22 cellular contexts compared by ENCODE assay signal in the genomic region with DNA sequence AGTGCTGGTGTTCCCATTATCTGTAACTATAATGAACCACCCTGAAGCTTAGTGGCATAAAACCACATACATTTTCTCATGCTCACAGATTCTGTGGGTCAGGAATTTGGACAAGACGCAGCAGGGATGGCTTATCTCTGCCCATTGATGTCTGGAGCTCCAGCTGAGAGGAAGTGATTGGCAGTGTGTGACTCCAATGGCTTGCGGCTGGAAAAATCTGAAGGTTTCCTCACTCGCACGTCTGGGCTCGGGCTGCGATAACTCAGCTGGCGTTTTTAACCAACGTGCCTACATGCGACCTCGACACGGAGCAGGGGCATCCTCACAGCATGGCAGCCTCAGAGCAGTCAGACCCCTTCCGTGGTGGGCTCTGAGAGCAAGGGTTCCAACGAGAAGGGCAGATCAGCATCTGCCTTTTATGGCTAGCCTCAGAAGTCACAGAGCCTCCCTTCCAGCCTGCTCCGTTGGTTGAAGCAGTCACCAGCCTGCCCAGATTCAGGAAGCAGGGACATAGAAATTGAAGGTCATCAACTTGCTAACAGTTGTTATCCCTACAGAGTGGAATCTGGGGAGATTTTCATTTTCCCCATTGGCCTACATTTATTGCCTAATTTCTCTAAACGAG.
DNase-seq lines count a peak whose midpoint lies in the region; ATAC-seq and TF ChIP-seq lines count a peak whose summit lies in the region.
"Had no signal": no experiment of that assay in that cellular context is flagged by ENCODE, and none has a peak within 500 bp of the region (broad histone marks: within the 10 kb centered on the region; RNA-seq: fewer than 3 reads in every experiment).

No MANE protein-coding gene starts in this region.

- ATAC-seq in left cardiac atrium (peak; percentile 46 to 68), Right ventricle myocardium inferior (no peak), gastrocnemius medialis (no peak), GM21367 (IDR thresholded peaks at IDR 0.05; ENCODE audit: unreplicated experiment) (no peak)
- ATAC-seq: body of pancreas, HepG2, left lobe of liver had no signal

- H3K27me3 ChIP-seq in gastrocnemius medialis (no peaks in the 10 kb centered on the region), GM23248 (replicated peaks; ENCODE audit: insufficient read depth) (0 out of 2 replicates have a peak, but pooled peaks cover 6% of the 10 kb centered on the region)
- H3K27me3 ChIP-seq: body of pancreas, upper lobe of left lung had no signal

- no peaks in the 10 kb centered on the region for H3K9me2 ChIP-seq in GM23248 (ENCODE audit: insufficient read depth)

- no peaks in the 10 kb centered on the region for H3F3A ChIP-seq in GM23248 (ENCODE audit: insufficient read depth)

- intact Hi-C loops in left cardiac atrium (cut with DNase I) (no loop called here), Right ventricle myocardium inferior (cut with DNase I) (no loop called here), gastrocnemius medialis (cut with DNase I; ENCODE audit: low total_unique reads) (no loop called here)

- TF ChIP-seq POLR2A in gastrocnemius medialis (IDR thresholded peaks at IDR 0.05): no peak

- H3K4me1 ChIP-seq in gastrocnemius medialis (no peaks in the 10 kb centered on the region), GM23248 (ENCODE audit: insufficient read depth) (no peaks in the 10 kb centered on the region)
- H3K4me1 ChIP-seq: body of pancreas, upper lobe of left lung had no signal

- H3K27ac ChIP-seq in gastrocnemius medialis: no peak overlapping the region
- no peak overlapping the region for H3K27ac ChIP-seq in GM23248
- H3K27ac ChIP-seq: body of pancreas, parathyroid adenoma had no signal

- H2AFZ ChIP-seq in GM23248: no peak overlapping the region

- WGBS in GM23248 (ENCODE audit: low coverage in 1 of 2, low lambda C conversion rate in 2 of 2, missing lambda C conversion rate in 2 of 2), 2 experiments: 66 to 70% methylated on average over 14 to 15 of the region's 15 CpGs

- H3K9ac ChIP-seq in GM23248: no peak overlapping the region
- H3K9ac ChIP-seq: parathyroid adenoma had no signal

- no peak overlapping the region for H3K4me2 ChIP-seq in GM23248 (ENCODE audit: unreplicated experiment)

- H3K36me3 ChIP-seq in gastrocnemius medialis (no peaks in the 10 kb centered on the region), GM23248 (ENCODE audit: low read depth) (no peaks in the 10 kb centered on the region)
- H3K36me3 ChIP-seq: upper lobe of left lung had no signal

- in situ Hi-C loops in astrocyte of the cerebellum (cut with HindIII; ENCODE audit: low sequenced_read_pairs) (no loop called here), gastrocnemius medialis (cut with MboI; ENCODE audit: low sequenced_read_pairs in 4 of 4) (no loop called here), GM23248 (cut with MboI) (no loop called here)

- TF ChIP-seq CTCF in astrocyte of the cerebellum (IDR thresholded peaks at IDR 0.05; ENCODE audit: low read depth, low read length, missing control alignments) (no peak), gastrocnemius medialis (IDR thresholded peaks at IDR 0.05 in 4 of 5, conservative IDR thresholded peaks at IDR 0.05 in 1 of 5) (no peak)

- DNase-seq in left cardiac atrium (no peak), Right ventricle myocardium inferior (ENCODE audit: missing footprints) (no peak), astrocyte of the cerebellum (ENCODE audit: low read depth) (peak; percentile 57), hepatic stellate cell (ENCODE audit: low spot score) (peak; percentile 26), gastrocnemius medialis (no peak), GM23248 (no peak), SW480 (ENCODE audit: low spot score) (no peak)
- DNase-seq: activated CD4-positive, CD25-positive, alpha-beta regulatory T cell treated with anti-CD3 and anti-CD28 coated beads, Interleukin-2, amount 50 U/mL, for 72 hours; activated naive CD4-positive, alpha-beta T cell treated with anti-CD3 and anti-CD28 coated beads for 36 hours; body of pancreas; CD4-positive, alpha-beta T cell; effector CD4-positive, alpha-beta T cell; NCI-H2081 treated with DMSO at 0.1 percent for 48 hours; NCI-H748 treated with DMSO at 0.1 percent for 48 hours; RPMI8226; stimulated activated CD4-positive, alpha-beta T cell treated with anti-CD3 and anti-CD28 coated beads, Interleukin-12 subunit alpha, Interleukin-12 subunit beta, amount 100 ng/mL, for 4 hours; stimulated activated naive CD4-positive, alpha-beta T cell; upper lobe of left lung had no signal

- H3K79me2 ChIP-seq in GM23248 (ENCODE audit: insufficient read depth): no peaks in the 10 kb centered on the region
- H3K79me2 ChIP-seq: parathyroid adenoma had no signal

- H3K4me3 ChIP-seq in astrocyte of the cerebellum (ENCODE audit: low read depth, low read length) (no peak overlapping the region), gastrocnemius medialis (no peak overlapping the region), GM23248 (no peak overlapping the region)
- H3K4me3 ChIP-seq: body of pancreas, upper lobe of left lung had no signal

- H4K20me1 ChIP-seq in GM23248 (ENCODE audit: insufficient read depth): no peaks in the 10 kb centered on the region

- H3K9me3 ChIP-seq in gastrocnemius medialis: no peaks in the 10 kb centered on the region
- H3K9me3 ChIP-seq in GM23248 (ENCODE audit: low read depth): no peaks in the 10 kb centered on the region
- H3K9me3 ChIP-seq: body of pancreas, upper lobe of left lung had no signal

Comparison
In these comparisons a context has a peak if more than half of its experiments do, and no peak if none do; other contexts are left out.
1. ATAC-seq: peak in left cardiac atrium (2 of 2); none in Right ventricle myocardium inferior (single experiment), gastrocnemius medialis (0 of 2) and GM21367 (single experiment).
2. DNase-seq: peak in astrocyte of the cerebellum (single experiment) and hepatic stellate cell (single experiment); none in left cardiac atrium (single experiment), Right ventricle myocardium inferior (single experiment), gastrocnemius medialis (0 of 2), GM23248 (single experiment) and SW480 (single experiment).